In the genomic region with DNA sequence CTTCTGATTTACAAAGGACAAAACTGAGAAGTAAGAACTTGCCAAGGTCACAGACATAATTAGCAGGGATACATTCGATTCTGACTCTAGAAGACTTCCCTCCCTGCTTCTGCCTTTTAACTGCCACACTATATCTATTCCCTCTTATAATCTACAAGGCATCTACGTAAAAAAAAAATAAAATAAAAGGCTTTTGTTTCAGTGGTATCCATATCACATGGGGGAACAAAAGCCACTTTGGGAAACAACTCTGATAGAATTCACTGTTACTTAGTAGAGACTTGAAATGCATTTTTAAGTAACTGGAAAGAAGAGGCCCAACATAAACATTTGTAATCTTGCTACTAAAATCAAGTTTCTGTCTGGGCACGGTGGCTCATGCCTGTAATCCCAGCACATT, we compare ENCODE assay signal across 30 cellular contexts.
"Had no signal": no experiment of that assay in that cellular context is flagged by ENCODE, and none has a peak within 500 bp of the region (broad histone marks: within the 10 kb centered on the region; RNA-seq: fewer than 3 reads in every experiment).

No MANE protein-coding gene starts in this region.

- H3K27me3 Mint-ChIP-seq: activated CD4-positive, alpha-beta memory T cell treated with anti-CD3 and anti-CD28 coated beads for 36 hours; activated CD4-positive, alpha-beta T cell treated with anti-CD3 and anti-CD28 coated beads, Interleukin-2, amount 10 ng/mL, durations not matched to agents 24 days and 14 days; activated T-cell treated with anti-CD3 and anti-CD28 coated beads, Interleukin-2, amount 50 U/mL, for 24 hours; activated T-helper 17 cell treated with anti-CD3 and anti-CD28 coated beads, Interleukin-2, amount 50 U/mL, for 72 hours; central memory CD8-positive, alpha-beta T cell; natural killer cell treated with Interleukin-12 subunit alpha and Interleukin-12 subunit beta and Interleukin-15 and Interleukin-18, amount 100 ng/mL, for 72 hours; stimulated activated naive CD8-positive, alpha-beta T cell treated with anti-CD3 and anti-CD28 coated beads, Interleukin-15, Interleukin-2, amounts not matched to agents 100 ng/mL and 50 ng/mL, for 24 hours; T-helper 17 cell had no signal

- H3K9me3 Mint-ChIP-seq: activated CD4-positive, alpha-beta T cell treated with anti-CD3 and anti-CD28 coated beads, Interleukin-2, amount 10 ng/mL, durations not matched to agents 24 days and 14 days; activated T-helper 17 cell treated with anti-CD3 and anti-CD28 coated beads, Interleukin-2, amount 50 U/mL, for 72 hours; central memory CD8-positive, alpha-beta T cell; natural killer cell treated with Interleukin-12 subunit alpha and Interleukin-12 subunit beta and Interleukin-15 and Interleukin-18, amount 100 ng/mL, for 72 hours had no signal

- H3K4me1 ChIP-seq: breast epithelium, upper lobe of right lung had no signal

- H3K4me1 Mint-ChIP-seq: activated T-helper 17 cell treated with anti-CD3 and anti-CD28 coated beads, Interleukin-2, amount 50 U/mL, for 72 hours; central memory CD8-positive, alpha-beta T cell had no signal

- H3K27me3 ChIP-seq: breast epithelium, gastrocnemius medialis, pancreas, spleen, upper lobe of right lung had no signal

- H3K36me3 Mint-ChIP-seq: natural killer cell treated with Interleukin-12 subunit alpha and Interleukin-12 subunit beta and Interleukin-15 and Interleukin-18, amount 100 ng/mL, for 72 hours had no signal

- H3K27ac ChIP-seq: epithelial cell of prostate, pancreas, spleen, upper lobe of right lung, WERI-Rb-1 had no signal

- H3K9me3 ChIP-seq: breast epithelium, gastrocnemius medialis, mucosa of descending colon, pancreas, spleen, upper lobe of right lung had no signal

- DNase-seq: activated CD4-positive, alpha-beta memory T cell treated with anti-CD3 and anti-CD28 coated beads for 36 hours; activated CD4-positive, alpha-beta T cell treated with anti-CD3 and anti-CD28 coated beads, Interleukin-2, amount 10 ng/mL, durations not matched to agents 24 days and 14 days; activated CD4-positive, CD25-positive, alpha-beta regulatory T cell treated with anti-CD3 and anti-CD28 coated beads, Interleukin-2, amount 50 U/mL, for 72 hours; activated CD8-positive, alpha-beta memory T cell treated with anti-CD3 and anti-CD28 coated beads, Interleukin-2, amount 50 U/mL, for 48 hours; activated gamma-delta T cell treated with Interleukin-2 at 50 U/mL for 16 hours; activated naive CD4-positive, alpha-beta T cell treated with anti-CD3 and anti-CD28 coated beads, Interleukin-2, amount 50 U/mL, for 16 hours; activated T-cell treated with anti-CD3 and anti-CD28 coated beads, Interleukin-2, amount 50 U/mL, for 24 hours; amygdala; effector CD8-positive, alpha-beta T cell; gastrocnemius medialis; glutamatergic neuron; islet precursor cell; left ventricle myocardium inferior; mesendoderm; mucosa of descending colon; pancreas; spleen; stimulated activated CD4-positive, alpha-beta T cell treated with anti-CD3 and anti-CD28 coated beads, Interleukin-2, amount 100 ng/mL, for 48 hours; T-helper 17 cell; T1000; upper lobe of right lung; WERI-Rb-1 had no signal

- H3K27ac Mint-ChIP-seq: activated CD4-positive, alpha-beta memory T cell treated with anti-CD3 and anti-CD28 coated beads for 36 hours; activated CD4-positive, alpha-beta T cell treated with anti-CD3 and anti-CD28 coated beads, Interleukin-2, amount 10 ng/mL, durations not matched to agents 24 days and 14 days; activated T-cell treated with anti-CD3 and anti-CD28 coated beads, Interleukin-2, amount 50 U/mL, for 24 hours; activated T-helper 17 cell treated with anti-CD3 and anti-CD28 coated beads, Interleukin-2, amount 50 U/mL, for 72 hours; natural killer cell treated with Interleukin-12 subunit alpha and Interleukin-12 subunit beta and Interleukin-15 and Interleukin-18, amount 100 ng/mL, for 72 hours; stimulated activated naive CD8-positive, alpha-beta T cell treated with anti-CD3 and anti-CD28 coated beads, Interleukin-15, Interleukin-2, amounts not matched to agents 100 ng/mL and 50 ng/mL, for 24 hours; T-helper 17 cell had no signal

- H3K4me3 ChIP-seq: breast epithelium, gastrocnemius medialis, left ventricle myocardium inferior, lung, mucosa of descending colon, pancreas, spleen, upper lobe of right lung had no signal

- H3K36me3 ChIP-seq: breast epithelium, gastrocnemius medialis, left ventricle myocardium inferior, pancreas, spleen, upper lobe of right lung, WERI-Rb-1 had no signal

- ATAC-seq: activated T-helper 17 cell treated with anti-CD3 and anti-CD28 coated beads, Interleukin-2, amount 50 U/mL, for 72 hours; gastrocnemius medialis; mucosa of descending colon; natural killer cell treated with Interleukin-12 subunit alpha and Interleukin-12 subunit beta and Interleukin-15 and Interleukin-18, amount 100 ng/mL, for 72 hours; right cardiac atrium; T-helper 17 cell; upper lobe of right lung had no signal

- H3K4me3 Mint-ChIP-seq: activated CD4-positive, alpha-beta memory T cell treated with anti-CD3 and anti-CD28 coated beads for 36 hours; activated CD4-positive, alpha-beta T cell treated with anti-CD3 and anti-CD28 coated beads, Interleukin-2, amount 10 ng/mL, durations not matched to agents 24 days and 14 days; activated T-cell treated with anti-CD3 and anti-CD28 coated beads, Interleukin-2, amount 50 U/mL, for 24 hours; activated T-helper 17 cell treated with anti-CD3 and anti-CD28 coated beads, Interleukin-2, amount 50 U/mL, for 72 hours; central memory CD8-positive, alpha-beta T cell; natural killer cell treated with Interleukin-12 subunit alpha and Interleukin-12 subunit beta and Interleukin-15 and Interleukin-18, amount 100 ng/mL, for 72 hours; stimulated activated naive CD8-positive, alpha-beta T cell treated with anti-CD3 and anti-CD28 coated beads, Interleukin-15, Interleukin-2, amounts not matched to agents 100 ng/mL and 50 ng/mL, for 24 hours; T-helper 17 cell had no signal
